Comparison of ENCODE assay signal across 1 cellular context in genomic region chr7:26420600-26420999, GRCh38.
TF ChIP-seq lines count a peak whose summit lies in the region.

No MANE protein-coding gene starts in this region.

TF ChIP-seq in K562, 482 proteins besides CTCF, POLR2A, EP300 and RAD21 (continued from another document):
- TF ChIP-seq RCOR1 (IDR thresholded peaks at IDR 0.05; ENCODE audit: borderline replicate concordance in 1 of 2, low read depth in 2 of 2, low read length in 2 of 2): 0 out of 4 replicates have a peak, but pooled peaks of 1 of the 2 experiments have one; percentile 7
